In genomic region chr16:2856061-2856670, GRCh38 we compare ENCODE assay signal across 1 cellular context.
TF ChIP-seq lines count a peak whose summit lies in the region.

No MANE protein-coding gene starts in this region.

TF ChIP-seq in SK-N-SH, 30 proteins besides CTCF, POLR2A, EP300 and RAD21 (continued from another document):
- TF ChIP-seq NFIC (IDR thresholded peaks at IDR 0.05; ENCODE audit: borderline replicate concordance) (no peak), MXI1 (IDR thresholded peaks at IDR 0.05; ENCODE audit: low read depth, low read length) (no peak), TEAD4 (IDR thresholded peaks at IDR 0.05; ENCODE audit: borderline replicate concordance, insufficient read depth) (no peak)
- TF ChIP-seq, protein P1, sequence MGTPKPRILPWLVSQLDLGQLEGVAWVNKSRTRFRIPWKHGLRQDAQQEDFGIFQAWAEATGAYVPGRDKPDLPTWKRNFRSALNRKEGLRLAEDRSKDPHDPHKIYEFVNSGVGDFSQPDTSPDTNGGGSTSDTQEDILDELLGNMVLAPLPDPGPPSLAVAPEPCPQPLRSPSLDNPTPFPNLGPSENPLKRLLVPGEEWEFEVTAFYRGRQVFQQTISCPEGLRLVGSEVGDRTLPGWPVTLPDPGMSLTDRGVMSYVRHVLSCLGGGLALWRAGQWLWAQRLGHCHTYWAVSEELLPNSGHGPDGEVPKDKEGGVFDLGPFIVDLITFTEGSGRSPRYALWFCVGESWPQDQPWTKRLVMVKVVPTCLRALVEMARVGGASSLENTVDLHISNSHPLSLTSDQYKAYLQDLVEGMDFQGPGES (IDR thresholded peaks at IDR 0.05; ENCODE audit: low read depth, low read length): no peak
